8 cellular contexts compared by ENCODE assay signal in the genomic region with DNA sequence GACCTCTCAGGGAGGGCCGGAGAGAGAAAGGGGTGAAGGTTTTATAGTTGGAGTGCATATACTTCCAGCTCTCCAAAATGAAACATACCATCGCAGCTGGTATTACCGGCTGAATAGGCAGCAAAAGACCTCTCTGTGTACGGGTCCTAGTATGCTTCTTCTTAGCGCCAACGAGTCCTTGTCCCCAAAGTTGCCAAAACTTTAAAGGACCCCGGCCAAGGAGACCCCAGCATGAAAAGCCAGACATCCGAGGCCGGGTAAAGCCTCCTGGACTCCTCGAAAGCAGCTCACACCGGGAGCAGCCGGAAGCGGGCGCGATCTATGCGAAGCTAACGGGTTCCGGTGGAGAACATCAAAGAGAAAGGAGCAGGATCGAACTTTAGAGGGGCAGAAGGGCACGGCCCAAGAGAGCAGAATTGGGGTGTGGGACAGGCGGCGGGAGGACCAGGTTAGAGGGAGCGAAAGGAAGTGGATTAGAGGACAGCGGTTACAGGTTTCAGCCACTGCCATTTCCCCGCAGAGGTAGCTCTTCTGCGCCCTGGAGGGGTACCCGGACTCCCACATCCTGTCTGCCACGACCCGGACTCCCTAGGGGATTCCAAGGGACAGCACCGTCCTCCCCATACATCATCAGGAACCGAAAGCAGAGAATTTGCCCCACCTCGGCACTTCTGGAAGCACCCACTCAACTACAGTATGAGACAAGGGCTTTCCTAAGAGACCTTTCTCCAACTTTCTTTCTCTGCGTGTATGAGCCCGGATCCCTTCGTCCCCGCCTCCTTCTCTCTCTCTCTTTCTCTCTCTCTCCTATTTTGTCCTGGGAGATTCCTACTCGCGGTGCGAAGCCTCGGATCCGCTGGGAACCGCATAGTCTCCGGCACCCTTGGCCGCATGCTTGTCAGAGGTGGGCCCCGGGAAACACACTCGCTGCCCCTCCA. TPM values are rescaled to one million over a fixed set of nuclear protein-coding genes. Genes with fewer than 3 reads are reported as not detected.
A peak's percentile ranks its signal among the peaks of the same experiment; 100 is the strongest.
DNase-seq lines count a peak whose midpoint lies in the region; ATAC-seq, FAIRE-seq and TF ChIP-seq lines count a peak whose summit lies in the region.

No MANE protein-coding gene starts in this region.

- CTCF ChIA-PET in AG04449 (lab: Yijun Ruan, JAX), result no interaction called here

- FAIRE-seq in HTR-8/SVneo (lab: Jason Lieb, UNC), result no peak

- H3K4me1 ChIP-seq in mesendoderm (ENCODE audit: control insufficient read depth, low read depth, low read length), result peaks cover 4% of the 10 kb centered on the region

- H3K4me3 ChIP-seq in AG04449 (ENCODE audit: low read depth, low read length) (peak overlapping the region; percentile 46), choroid plexus epithelial cell (ENCODE audit: low read depth, low read length) (peak overlapping the region; percentile 21), mesendoderm (ENCODE audit: low read length) (peak overlapping the region; percentile 34)

- H3K79me2 ChIP-seq in mesendoderm (ENCODE audit: control insufficient read depth, insufficient read depth, low read length), result no peaks in the 10 kb centered on the region

- no peak overlapping the region for H3K27ac ChIP-seq in mesendoderm (ENCODE audit: low read depth, low read length)

- H4K5ac ChIP-seq in mesendoderm (ENCODE audit: low read length), result no peak overlapping the region

- H3K79me1 ChIP-seq in mesendoderm (ENCODE audit: low read length), result no peaks in the 10 kb centered on the region

- H3K23ac ChIP-seq in mesendoderm (ENCODE audit: low read length), result no peak overlapping the region

- ATAC-seq in GM19324 (IDR thresholded peaks at IDR 0.05; ENCODE audit: low FRiP score, unreplicated experiment), result peak; percentile 31

- H4K8ac ChIP-seq in mesendoderm (ENCODE audit: low read depth, low read length), result no peak overlapping the region

- DNase-seq in AG04449 (ENCODE audit: low read depth, low spot score) (no peak), HuH-7.5 (ENCODE audit: low spot score) (peak; percentile 51), choroid plexus epithelial cell (ENCODE audit: low read depth) (no peak), mesendoderm (peak; percentile 51), GOT3 (lab: John Stamatoyannopoulos, UW) (no peak), HTR-8/SVneo (ENCODE audit: insufficient read length, low spot score) (no peak), NCI-H345 (lab: John Stamatoyannopoulos, UW) (no peak)

- H3K56ac ChIP-seq in mesendoderm (ENCODE audit: low read length), result peak overlapping the region; percentile 45

- no peak overlapping the region for H3K9ac ChIP-seq in mesendoderm (ENCODE audit: low read length)

- TF ChIP-seq CTCF in AG04449 (IDR thresholded peaks at IDR 0.05; ENCODE audit: insufficient read depth, low read length, missing control alignments) (no peak), choroid plexus epithelial cell (conservative IDR thresholded peaks at IDR 0.05; ENCODE audit: low read depth, low read length) (no peak)

- peaks cover 66% of the 10 kb centered on the region for H3K27me3 ChIP-seq in mesendoderm (ENCODE audit: insufficient read depth, low read length, poor library complexity)

- H2BK120ac ChIP-seq in mesendoderm (ENCODE audit: low read depth, low read length), result no peak overlapping the region

- no CpG with 5 or more reads among the region's 46 CpGs for WGBS in mesendoderm (ENCODE audit: extremely low coverage, insufficient coverage, low lambda C conversion rate)

- no peak overlapping the region for H2BK15ac ChIP-seq in mesendoderm (replicated peaks; ENCODE audit: low read depth)

- POLR2A ChIA-PET in AG04449 (lab: Yijun Ruan, JAX), result no interaction called here

- H3K4me2 ChIP-seq in mesendoderm (ENCODE audit: low read length), result peak overlapping the region; percentile 78

- H3K4ac ChIP-seq in mesendoderm (ENCODE audit: low read depth, low read length), result no peak overlapping the region

- H3K18ac ChIP-seq in mesendoderm (ENCODE audit: low read length), result no peak overlapping the region

- H2AK5ac ChIP-seq in mesendoderm (ENCODE audit: low read length), result no peak overlapping the region

- H2BK5ac ChIP-seq in mesendoderm (ENCODE audit: low read length), result no peak overlapping the region

- H3K36me3 ChIP-seq in mesendoderm (ENCODE audit: control insufficient read depth, insufficient read depth, low read length), result no peaks in the 10 kb centered on the region

RNA-seq across cellular contexts. Expression of a gene that starts 0.6 kb away (rescaled TPM):
- polyA plus RNA-seq in mesendoderm (2013, experiment 1 of 2), result 0.62 TPM
- polyA plus RNA-seq in mesendoderm (2013, experiment 2 of 2), result 0.64 TPM

Comparison
In these comparisons a context has a peak if more than half of its experiments do, and no peak if none do; other contexts are left out.
1. DNase-seq: peak in HuH-7.5 (single experiment) and mesendoderm (single experiment); none in AG04449 (single experiment), choroid plexus epithelial cell (single experiment), GOT3 (single experiment), HTR-8/SVneo (single experiment) and NCI-H345 (single experiment).
2. Peak in every context shown above with its lines, with median percentiles within 50 percentile points of each other: H3K4me3 ChIP-seq.